In genomic region chr21:34722684-34723300, GRCh38 we compare ENCODE assay signal across 9 cellular contexts. TPM values are rescaled to one million over a fixed set of nuclear protein-coding genes. Genes with fewer than 3 reads are reported as not detected.
A peak's percentile ranks its signal among the peaks of the same experiment; 100 is the strongest.
DNase-seq lines count a peak whose midpoint lies in the region; ATAC-seq and TF ChIP-seq lines count a peak whose summit lies in the region.
"Had no signal": no experiment of that assay in that cellular context is flagged by ENCODE, and none has a peak within 500 bp of the region (broad histone marks: within the 10 kb centered on the region; RNA-seq: fewer than 3 reads in every experiment).

No MANE protein-coding gene starts in this region.

- no peak for TF ChIP-seq POLR2A in testis (IDR thresholded peaks at IDR 0.05)

- peak; percentile 69 for DNase-seq in activated CD8-positive, alpha-beta memory T cell treated with anti-CD3 and anti-CD28 coated beads for 24 hours
- DNase-seq in activated CD8-positive, alpha-beta memory T cell treated with anti-CD3 and anti-CD28 coated beads, Interleukin-2, amount 10 ng/mL, durations not matched to agents 7 days and 5 days, result no peak
- DNase-seq in activated CD4-positive, alpha-beta T cell treated with anti-CD3 and anti-CD28 coated beads for 48 hours, result peak; percentile 44
- no peak for DNase-seq in foreskin keratinocyte
- peak; percentile 36 for DNase-seq in testis
- no peak for DNase-seq in epidermal melanocyte (ENCODE audit: insufficient read length, low spot score)
- no peak for DNase-seq in hippocampal formation (lab: John Stamatoyannopoulos, UW)
- DNase-seq: NCI-H2171 had no signal

- ATAC-seq in activated CD8-positive, alpha-beta memory T cell treated with anti-CD3 and anti-CD28 coated beads, Interleukin-2, amount 10 ng/mL, durations not matched to agents 7 days and 5 days, result no peak
- ATAC-seq in foreskin keratinocyte (no peak), GM21737 (IDR thresholded peaks at IDR 0.05; ENCODE audit: unreplicated experiment) (no peak)

- H3K36me3 ChIP-seq in testis (ENCODE audit: low read depth, missing control alignments), result no peaks in the 10 kb centered on the region

- H3K27me3 ChIP-seq in foreskin keratinocyte (no peaks in the 10 kb centered on the region), testis (no peaks in the 10 kb centered on the region)

- no peaks in the 10 kb centered on the region for H3K9me3 Mint-ChIP-seq in activated CD8-positive, alpha-beta memory T cell treated with anti-CD3 and anti-CD28 coated beads, Interleukin-2, amount 10 ng/mL, durations not matched to agents 7 days and 5 days (ENCODE audit: low read depth)

- TF ChIP-seq CTCF in foreskin keratinocyte (conservative IDR thresholded peaks at IDR 0.05) (peak; percentile 60), testis (IDR thresholded peaks at IDR 0.05) (peak in 2 of 3 experiments; percentile 28 to 51)

- H3K4me3 ChIP-seq in testis, result no peak overlapping the region

- H3K4me3 Mint-ChIP-seq in activated CD8-positive, alpha-beta memory T cell treated with anti-CD3 and anti-CD28 coated beads, Interleukin-2, amount 10 ng/mL, durations not matched to agents 7 days and 5 days, result no peak overlapping the region

- intact Hi-C loops in testis (cut with DNase I; ENCODE audit: low total_unique reads), result no loop called here

- no peak overlapping the region for H3K27ac Mint-ChIP-seq in activated CD8-positive, alpha-beta memory T cell treated with anti-CD3 and anti-CD28 coated beads, Interleukin-2, amount 10 ng/mL, durations not matched to agents 7 days and 5 days

- 67 to 73% methylated on average over 7 of the region's 7 CpGs for WGBS in testis, 2 donors

- H3K9me3 ChIP-seq in testis, result no peaks in the 10 kb centered on the region

- peaks cover 41% of the 10 kb centered on the region for H3K27me3 Mint-ChIP-seq in activated CD8-positive, alpha-beta memory T cell treated with anti-CD3 and anti-CD28 coated beads, Interleukin-2, amount 10 ng/mL, durations not matched to agents 7 days and 5 days

- no peaks in the 10 kb centered on the region for H3K36me3 Mint-ChIP-seq in activated CD8-positive, alpha-beta memory T cell treated with anti-CD3 and anti-CD28 coated beads, Interleukin-2, amount 10 ng/mL, durations not matched to agents 7 days and 5 days

- CTCF ChIA-PET in activated CD8-positive, alpha-beta memory T cell treated with anti-CD3 and anti-CD28 coated beads, Interleukin-2, amount 10 ng/mL, durations not matched to agents 7 days and 5 days (lab: Charles Lee), result interaction anchor here (1.0 to 4.2 kb wide), 6 partner anchors 13 to 1305 kb away, joined by 3 to 25 read pairs (median 4); no protein-coding TSS in a partner anchor

- H3K4me1 Mint-ChIP-seq in activated CD8-positive, alpha-beta memory T cell treated with anti-CD3 and anti-CD28 coated beads, Interleukin-2, amount 10 ng/mL, durations not matched to agents 7 days and 5 days, result peaks cover 12% of the 10 kb centered on the region

- H3K4me1 ChIP-seq in foreskin keratinocyte (no peaks in the 10 kb centered on the region), testis (peaks cover 11% of the 10 kb centered on the region)

- no peak overlapping the region for H3K27ac ChIP-seq in foreskin keratinocyte
- H3K27ac ChIP-seq in testis, result no peak overlapping the region

RNA-seq across cellular contexts. Expression of gene CLIC6, which starts 54.0 kb away (rescaled TPM):
- total RNA-seq in activated CD8-positive, alpha-beta memory T cell treated with anti-CD3 and anti-CD28 coated beads, Interleukin-2, amount 10 ng/mL, durations not matched to agents 7 days and 5 days, result under 1 TPM in 1 of 2 experiments, not detected in 1; 0.47 TPM
- total RNA-seq in foreskin keratinocyte (0.03 and 0.04 TPM in 2 replicates), testis (under 1 TPM; 0.16 to 0.37 TPM)
- polyA plus RNA-seq in foreskin keratinocyte (0.02 and 0.03 TPM in 2 replicates), testis (ENCODE audit: insufficient read depth, low read depth, low replicate concordance) (2.0 TPM)

Comparison
In these comparisons a context has a peak if more than half of its experiments do, and no peak if none do; other contexts are left out.
1. DNase-seq: peak in activated CD8-positive, alpha-beta memory T cell treated with anti-CD3 and anti-CD28 coated beads for 24 hours (single experiment), activated CD4-positive, alpha-beta T cell treated with anti-CD3 and anti-CD28 coated beads for 48 hours (single experiment) and testis (single experiment); none in activated CD8-positive, alpha-beta memory T cell treated with anti-CD3 and anti-CD28 coated beads, Interleukin-2, amount 10 ng/mL, durations not matched to agents 7 days and 5 days (single experiment), foreskin keratinocyte (0 of 2), epidermal melanocyte (single experiment) and hippocampal formation (0 of 2).